Comparison of ENCODE assay signal across 23 cellular contexts in the genomic region with DNA sequence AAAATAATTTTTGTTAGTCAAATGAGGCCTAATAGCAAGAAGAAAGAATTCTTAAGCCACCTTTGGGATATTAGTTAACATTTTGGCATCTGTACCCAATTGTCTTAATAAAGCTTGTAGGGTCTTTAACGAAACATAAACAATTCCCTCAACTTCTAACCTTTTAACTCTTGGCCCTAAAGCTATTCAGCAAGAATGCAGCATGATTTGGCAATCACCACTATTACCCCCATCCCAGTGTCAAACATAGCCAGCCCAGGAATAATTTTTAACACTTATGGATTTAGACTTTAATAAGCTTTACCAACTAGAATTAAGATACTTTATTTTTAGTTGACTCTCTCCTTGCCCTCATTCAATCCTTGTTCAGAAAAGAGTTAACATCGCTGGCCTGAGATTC. TPM values are rescaled to one million over a fixed set of nuclear protein-coding genes. Genes with fewer than 3 reads are reported as not detected.
DNase-seq lines count a peak whose midpoint lies in the region; ATAC-seq, FAIRE-seq and TF ChIP-seq lines count a peak whose summit lies in the region.
"Had no signal": no experiment of that assay in that cellular context is flagged by ENCODE, and none has a peak within 500 bp of the region (broad histone marks: within the 10 kb centered on the region; RNA-seq: fewer than 3 reads in every experiment).

No MANE protein-coding gene starts in this region.

- no peak overlapping the region for H3K9ac ChIP-seq in HCT116 (ENCODE audit: low read length)

- H3K79me2 ChIP-seq in HCT116 (ENCODE audit: insufficient read depth, low read length) (no peaks in the 10 kb centered on the region), osteoblast (ENCODE audit: insufficient read depth, low read length) (peaks cover 10% of the 10 kb centered on the region)

- H3K9me2 ChIP-seq in HCT116 (ENCODE audit: insufficient read depth): no peaks in the 10 kb centered on the region

- H3K4me3 ChIP-seq in HCT116 (replicated peaks in 1 of 2; ENCODE audit: low read depth in 1 of 2, low read length in 2 of 2) (no peak overlapping the region), osteoblast (ENCODE audit: insufficient read depth, low read length) (no peak overlapping the region), small intestine (ENCODE audit: low read depth in 1 of 2, low read length in 2 of 2) (no peak overlapping the region)
- H3K4me3 ChIP-seq: SJCRH30 had no signal

- H3K9me3 ChIP-seq in HCT116 (ENCODE audit: control insufficient read depth in 1 of 2, insufficient read depth in 1 of 2, low read depth in 1 of 2, low read length in 2 of 2) (no peaks in the 10 kb centered on the region), osteoblast (ENCODE audit: low read depth, low read length) (no peaks in the 10 kb centered on the region), small intestine (ENCODE audit: control insufficient read depth, low read depth) (no peaks in the 10 kb centered on the region)
- H3K9me3 ChIP-seq: neutrophil, SJCRH30 had no signal

- no peak overlapping the region for H3K27ac ChIP-seq in HCT116 (ENCODE audit: low read depth, low read length)
- H3K27ac ChIP-seq in osteoblast (ENCODE audit: low read depth, low read length): peak overlapping the region; percentile 50
- no peak overlapping the region for H3K27ac ChIP-seq in small intestine (ENCODE audit: low read depth in 1 of 2, low read length in 1 of 2)
- H3K27ac ChIP-seq: neutrophil, SJCRH30, WERI-Rb-1 had no signal

- no peaks in the 10 kb centered on the region for H3K9me3 Mint-ChIP-seq in chondrocyte (ENCODE audit: low read depth)
- H3K9me3 Mint-ChIP-seq: CD4-positive, alpha-beta T cell; central memory CD8-positive, alpha-beta T cell; effector memory CD8-positive, alpha-beta T cell had no signal

- POLR2A ChIA-PET in HCT116 (lab: Charles Lee): no interaction called here

- TF ChIP-seq CTCF in HCT116 (IDR thresholded peaks at IDR 0.05 in 2 of 3, conservative IDR thresholded peaks at IDR 0.05 in 1 of 3; ENCODE audit: borderline replicate concordance in 1 of 3, insufficient read depth in 1 of 3, low read depth in 2 of 3, low read length in 2 of 3) (no peak), chondrocyte (IDR thresholded peaks at IDR 0.05) (no peak), osteoblast (IDR thresholded peaks at IDR 0.05; ENCODE audit: extremely low read depth, low read depth, low read length) (no peak)

- TF ChIP-seq POLR2A in HCT116 (IDR thresholded peaks at IDR 0.05; ENCODE audit: borderline replicate concordance, extremely low read depth, insufficient read depth, insufficient read length): no peak

- H2AFZ ChIP-seq in HCT116 (ENCODE audit: low read depth, low read length, poor library complexity, severe bottlenecking): no peak overlapping the region
- H2AFZ ChIP-seq in osteoblast (ENCODE audit: low read length): no peak overlapping the region

- no peaks in the 10 kb centered on the region for H3K27me3 Mint-ChIP-seq in chondrocyte (ENCODE audit: low read depth)
- H3K27me3 Mint-ChIP-seq: CD4-positive, alpha-beta T cell; central memory CD8-positive, alpha-beta T cell; effector memory CD8-positive, alpha-beta T cell had no signal

- no peak overlapping the region for H3K4me3 Mint-ChIP-seq in chondrocyte (ENCODE audit: unreplicated experiment)
- H3K4me3 Mint-ChIP-seq: CD4-positive, alpha-beta T cell; central memory CD8-positive, alpha-beta T cell; effector memory CD8-positive, alpha-beta T cell had no signal

- peak overlapping the region; percentile 20; the same call in 1 of the 2 replicates for H3K4me2 ChIP-seq in HCT116 (ENCODE audit: low read length)
- H3K4me2 ChIP-seq in osteoblast (ENCODE audit: insufficient read depth, low read length): peak overlapping the region; percentile 63

- H3K27me3 ChIP-seq in HCT116 (ENCODE audit: insufficient read depth, low read length) (no peaks in the 10 kb centered on the region), osteoblast (ENCODE audit: insufficient read depth, low read length) (no peaks in the 10 kb centered on the region), small intestine (ENCODE audit: control insufficient read depth in 2 of 2, insufficient read depth in 2 of 2, low read length in 2 of 2) (no peaks in the 10 kb centered on the region)
- H3K27me3 ChIP-seq: neutrophil, SJCRH30 had no signal

- H3K4me1 Mint-ChIP-seq in chondrocyte (ENCODE audit: low read depth): peaks cover 45% of the 10 kb centered on the region
- H3K4me1 Mint-ChIP-seq: central memory CD8-positive, alpha-beta T cell had no signal

- intact Hi-C loops in HCT116 (cut with micrococcal nuclease): no loop called here

- no peak for ATAC-seq in HCT116
- ATAC-seq: effector memory CD8-positive, alpha-beta T cell had no signal

- H3K36me3 ChIP-seq in HCT116 (ENCODE audit: control insufficient read depth in 1 of 2, insufficient read depth in 2 of 2, low read length in 2 of 2) (peaks cover 0 to 7% of the 10 kb centered on the region in 2 experiments; a peak in 2 of 4 replicates), osteoblast (ENCODE audit: insufficient read depth, low read length) (peaks cover 3% of the 10 kb centered on the region), small intestine (ENCODE audit: control insufficient read depth in 2 of 2, insufficient read depth in 2 of 2, low read length in 2 of 2) (no peaks in the 10 kb centered on the region)

- TF ChIP-seq RAD21 in HCT116 (IDR thresholded peaks at IDR 0.05; ENCODE audit: low read depth): no peak

- H4K20me1 ChIP-seq in HCT116 (ENCODE audit: insufficient read depth): no peaks in the 10 kb centered on the region
- H4K20me1 ChIP-seq in osteoblast (ENCODE audit: insufficient read depth, low read length): no peaks in the 10 kb centered on the region

- RAD21 ChIA-PET in HCT116 (lab: Charles Lee; ENCODE audit: low non-redundant PET in 1 of 2, low total read pairs in 2 of 2, uncharacterized antibody in 2 of 2, unreplicated experiment in 2 of 2): no interaction called here

- no TSS peak for BruUV-seq in HCT116 (replicated peaks; lab: Mats Ljungman, UMichigan)

- WGBS in small intestine, 3 donors: 74 to 81% (median 76%) methylated on average over 2 of the region's 2 CpGs

- H3K27ac Mint-ChIP-seq in chondrocyte (ENCODE audit: unreplicated experiment): peak overlapping the region; percentile 75
- H3K27ac Mint-ChIP-seq: CD4-positive, alpha-beta T cell; effector memory CD8-positive, alpha-beta T cell had no signal

- H3K36me3 Mint-ChIP-seq in chondrocyte (ENCODE audit: low read depth): peaks cover 11% of the 10 kb centered on the region

- DNase-seq in HCT116 (ENCODE audit: low read depth, low spot score): no peak
- DNase-seq in chondrocyte (ENCODE audit: low spot score): no peak
- no peak for DNase-seq in osteoblast (ENCODE audit: insufficient read length, low spot score, missing footprints)
- no peak for DNase-seq in dermis blood vessel endothelial cell
- DNase-seq in small intestine: no peak
- DNase-seq in ureter (ENCODE audit: low spot score): no peak
- DNase-seq: activated CD4-positive, alpha-beta T cell treated with anti-CD3 and anti-CD28 coated beads, Interleukin-2, amount 50 U/mL, for 48 hours; activated gamma-delta T cell; CD4-positive, alpha-beta T cell; effector memory CD8-positive, alpha-beta T cell; glutamatergic neuron; MM.1S; NCI-H146; NCI-H2171 treated with DMSO at 0.1 percent for 48 hours; NCI-H748 treated with DMSO at 0.1 percent for 48 hours; SJCRH30; stimulated activated CD4-positive, alpha-beta T cell treated with anti-CD3 and anti-CD28 coated beads, Interleukin-15, amount 100 ng/mL, for 24 hours; WERI-Rb-1 had no signal

- H3K4me1 ChIP-seq in HCT116 (ENCODE audit: control insufficient read depth in 1 of 2, insufficient read depth in 2 of 2, low read length in 2 of 2) (peaks cover 0 to 12% of the 10 kb centered on the region in 2 experiments; a peak in 2 of 4 replicates), osteoblast (ENCODE audit: insufficient read depth, low read length) (peaks cover 31% of the 10 kb centered on the region), small intestine (ENCODE audit: control insufficient read depth in 2 of 2, insufficient read depth in 1 of 2, low read depth in 1 of 2, low read length in 1 of 2) (no peaks in the 10 kb centered on the region)

- FAIRE-seq in small intestine (lab: Jason Lieb, UNC): no peak
- FAIRE-seq: GM12892 had no signal

- CTCF ChIA-PET in HCT116 (lab: Charles Lee): no interaction called here

TF ChIP-seq in HCT116, 20 proteins besides CTCF, POLR2A, EP300 and RAD21 (continues in another document):
- TF ChIP-seq YY1 (IDR thresholded peaks at IDR 0.05; ENCODE audit: extremely low read depth, insufficient replicate concordance, low read depth, low read length): no peak
- no peak for TF ChIP-seq CBX3 (IDR thresholded peaks at IDR 0.05; ENCODE audit: low read depth)
- TF ChIP-seq JUND (IDR thresholded peaks at IDR 0.05): no peak
- TF ChIP-seq FOSL1 (IDR thresholded peaks at IDR 0.05; ENCODE audit: low read depth): no peak

RNA-seq across cellular contexts. Expression of gene SLC16A4, which starts 2.5 kb away (rescaled TPM):
- total RNA-seq in HCT116 (2021; ENCODE audit: unreplicated experiment): 0.20 TPM
- polyA plus RNA-seq in HCT116 (2012): 0.12 and 0.13 TPM in 2 replicates
- 16.5 to 23.9 TPM (median 17.0 TPM) in 3 replicates for total RNA-seq in chondrocyte
- total RNA-seq in osteoblast: 76.0 and 90.2 TPM in 2 replicates
- 1.4 and 1.7 TPM in 2 replicates for total RNA-seq in dermis blood vessel endothelial cell
- 1 to 10 TPM; 5.4 to 7.8 (median 6.0) TPM for polyA plus RNA-seq in small intestine
- 3.3 TPM for total RNA-seq in ureter
- total RNA-seq: CD4-positive, alpha-beta T cell had no signal

RNA-seq across cellular contexts. Expression of gene LAMTOR5, which starts 14.2 kb away (rescaled TPM):
- 137 TPM for total RNA-seq in HCT116 (2021; ENCODE audit: unreplicated experiment)
- polyA plus RNA-seq in HCT116 (2012): 240 and 257 TPM in 2 replicates
- total RNA-seq in chondrocyte: 97.1 to 112 TPM (median 104 TPM) in 3 replicates
- total RNA-seq in osteoblast: 38.4 and 41.3 TPM in 2 replicates
- total RNA-seq in dermis blood vessel endothelial cell: 24.6 and 61.4 TPM in 2 replicates
- 100 to 1,000 TPM; 288 to 345 (median 323) TPM for polyA plus RNA-seq in small intestine
- total RNA-seq in ureter: 119 TPM

RNA-seq across cellular contexts. Expression of gene RBM15, which starts 54.1 kb away (rescaled TPM):
- total RNA-seq in HCT116 (2021; ENCODE audit: unreplicated experiment): 44.0 TPM
- 10.9 and 14.7 TPM in 2 replicates for polyA plus RNA-seq in HCT116 (2012)
- total RNA-seq in chondrocyte: 17.4 to 21.3 TPM (median 19.0 TPM) in 3 replicates
- total RNA-seq in osteoblast: 30.6 and 38.0 TPM in 2 replicates
- 43.1 and 43.3 TPM in 2 replicates for total RNA-seq in dermis blood vessel endothelial cell
- polyA plus RNA-seq in small intestine: 1 to 10 TPM; 1.6 to 5.3 (median 2.2) TPM
- 26.2 TPM for total RNA-seq in ureter

RNA-seq across cellular contexts. Expression of gene PROK1, which starts 57.7 kb away (rescaled TPM):
- total RNA-seq in HCT116 (2021; ENCODE audit: unreplicated experiment) (0.22 TPM), chondrocyte (not detected in 3 replicates), osteoblast (not detected in 2 replicates), dermis blood vessel endothelial cell (0.09 TPM in 1 of 2 replicates, not detected in the other), ureter (9.3 TPM)
- 0.04 TPM in 2 replicates for polyA plus RNA-seq in HCT116 (2012)
- polyA plus RNA-seq in small intestine: under 1 TPM in 1 of 3 donors, not detected in 2; 0.07 TPM
- total RNA-seq: CD4-positive, alpha-beta T cell; left lobe of liver; SJCRH30; T-helper 2 cell treated with Interferon-gamma antibody and Interleukin-4, amounts not matched to agents 100 ng/mL and 5 ng/mL, for 36 hours had no signal
